22 cellular contexts compared by ENCODE assay signal in the genomic region with DNA sequence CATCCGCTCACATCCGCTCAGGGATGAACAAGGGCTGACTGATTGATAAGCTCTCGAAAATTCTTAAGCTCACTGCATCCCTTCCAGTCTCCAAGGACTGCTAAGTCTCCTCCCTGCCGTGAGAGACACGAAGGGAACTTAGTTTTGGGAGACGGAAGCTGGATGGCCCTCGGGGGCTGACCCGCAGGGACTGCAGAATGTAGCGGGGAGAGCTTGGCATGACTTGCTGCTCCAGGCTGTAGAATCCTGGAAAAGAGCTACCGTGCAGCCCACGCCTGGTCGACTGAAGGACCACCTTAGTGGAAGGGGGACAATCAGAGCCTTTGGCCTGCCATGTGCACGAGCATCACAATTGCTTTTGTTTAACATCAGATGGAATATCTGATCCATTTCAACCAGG. TPM values are rescaled to one million over a fixed set of nuclear protein-coding genes. Genes with fewer than 3 reads are reported as not detected.
"Had no signal": no experiment of that assay in that cellular context is flagged by ENCODE, and none has a peak within 500 bp of the region (broad histone marks: within the 10 kb centered on the region; RNA-seq: fewer than 3 reads in every experiment).

No MANE protein-coding gene starts in this region.

- ATAC-seq: gastroesophageal sphincter; natural killer cell treated with Interleukin-12 subunit alpha and Interleukin-12 subunit beta and Interleukin-15 and Interleukin-18, amount 100 ng/mL, for 72 hours; pancreas; sciatic nerve; stimulated activated naive B cell treated with anti-CD40 and anti-IgM and Interleukin-4, amounts not matched to agents 10 μg/mL and 1 μg/mL and 100 μg/mL, for 72 hours; T-cell had no signal

- H3K27ac Mint-ChIP-seq: activated naive CD8-positive, alpha-beta T cell treated with anti-CD3 and anti-CD28 coated beads for 36 hours; natural killer cell treated with Interleukin-12 subunit alpha and Interleukin-12 subunit beta and Interleukin-15 and Interleukin-18, amount 100 ng/mL, for 72 hours; stimulated activated naive B cell treated with anti-CD40 and anti-IgM and Interleukin-4, amounts not matched to agents 10 μg/mL and 1 μg/mL and 100 μg/mL, for 72 hours; T-cell had no signal

- FAIRE-seq: pancreas, TTC549 had no signal

- H3K4me2 ChIP-seq: smooth muscle cell had no signal

- H3K36me3 ChIP-seq: breast epithelium, gastroesophageal sphincter, neutrophil, pancreas, upper lobe of left lung had no signal

- H3K27me3 Mint-ChIP-seq: activated naive CD8-positive, alpha-beta T cell treated with anti-CD3 and anti-CD28 coated beads for 36 hours had no signal

- H3K27me3 ChIP-seq: breast epithelium, gastroesophageal sphincter, pancreas, upper lobe of left lung had no signal

- H3K4me3 Mint-ChIP-seq: activated naive CD8-positive, alpha-beta T cell treated with anti-CD3 and anti-CD28 coated beads for 36 hours; natural killer cell treated with Interleukin-12 subunit alpha and Interleukin-12 subunit beta and Interleukin-15 and Interleukin-18, amount 100 ng/mL, for 72 hours; stimulated activated naive B cell treated with anti-CD40 and anti-IgM and Interleukin-4, amounts not matched to agents 10 μg/mL and 1 μg/mL and 100 μg/mL, for 72 hours; T-cell had no signal

- H3K27ac ChIP-seq: breast epithelium, coronary artery, epithelial cell of prostate, gastroesophageal sphincter, neutrophil, pancreas, upper lobe of left lung had no signal

- H3K36me3 Mint-ChIP-seq: T-cell had no signal

- DNase-seq: activated CD4-positive, alpha-beta T cell treated with anti-CD3 and anti-CD28 coated beads, Interleukin-2, amount 50 U/mL, for 4 hours; activated naive CD4-positive, alpha-beta T cell treated with Interleukin-2 at 50 U/mL for 16 hours; activated naive CD8-positive, alpha-beta T cell treated with anti-CD3 and anti-CD28 coated beads for 36 hours; activated T-cell treated with anti-CD3 and anti-CD28 coated beads, Interleukin-2, amount 50 U/mL, for 48 hours; cerebellar nuclear complex; kidney glomerular epithelial cell; stimulated activated CD4-positive, alpha-beta T cell treated with anti-CD3 and anti-CD28 coated beads, Interleukin-15, amount 100 ng/mL, for 24 hours; stimulated activated CD4-positive, alpha-beta T cell treated with anti-CD3 and anti-CD28 coated beads, Interleukin-2, amount 100 ng/mL, for 48 hours; stimulated activated CD8-positive, alpha-beta memory T cell treated with anti-CD3 and anti-CD28 coated beads, Interleukin-4, amount 100 ng/mL, for 48 hours; stimulated activated naive B cell treated with anti-CD40 and anti-IgM and Interleukin-4, amounts not matched to agents 10 μg/mL and 1 μg/mL and 100 μg/mL, for 72 hours; T-cell; upper lobe of left lung had no signal

- H3K9me3 Mint-ChIP-seq: activated naive CD8-positive, alpha-beta T cell treated with anti-CD3 and anti-CD28 coated beads for 36 hours; natural killer cell treated with Interleukin-12 subunit alpha and Interleukin-12 subunit beta and Interleukin-15 and Interleukin-18, amount 100 ng/mL, for 72 hours had no signal

- H3K4me3 ChIP-seq: breast epithelium, coronary artery, gastroesophageal sphincter, pancreas, smooth muscle cell, upper lobe of left lung had no signal

- H3K9me3 ChIP-seq: breast epithelium, gastroesophageal sphincter, pancreas, upper lobe of left lung had no signal

RNA-seq across cellular contexts. Expression of a gene that starts 5.3 kb away (rescaled TPM):
- total RNA-seq: activated naive CD8-positive, alpha-beta T cell treated with anti-CD3 and anti-CD28 coated beads for 36 hours; natural killer cell treated with Interleukin-12 subunit alpha and Interleukin-12 subunit beta and Interleukin-15 and Interleukin-18, amount 100 ng/mL, for 72 hours had no signal
